5 cellular contexts compared by ENCODE assay signal in the genomic region with DNA sequence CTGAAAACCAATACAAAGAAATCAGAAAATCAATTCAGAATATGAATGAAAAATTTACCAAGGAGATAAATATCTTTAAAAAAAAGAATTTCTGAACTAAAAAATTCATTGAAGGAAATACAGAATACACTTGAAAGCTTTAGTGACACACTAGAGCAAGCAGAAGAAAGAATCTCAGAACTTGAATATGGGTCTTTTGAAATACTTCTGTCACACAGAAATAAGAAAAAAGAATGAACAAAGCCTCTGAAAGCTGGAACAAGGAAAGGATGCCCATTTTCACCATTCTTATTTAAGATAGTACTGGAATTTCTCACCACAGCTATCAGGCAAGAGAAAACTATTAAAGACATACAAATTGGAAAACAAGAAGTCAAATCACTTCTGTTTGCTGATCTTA.
"Had no signal": no experiment of that assay in that cellular context is flagged by ENCODE, and none has a peak within 500 bp of the region (broad histone marks: within the 10 kb centered on the region; RNA-seq: fewer than 3 reads in every experiment).

No MANE protein-coding gene starts in this region.

- H3K4me3 ChIP-seq: K562 had no signal

- FAIRE-seq: HTR-8/SVneo, K562 had no signal

- H3K27ac ChIP-seq: HL-60 had no signal

- DNase-seq: IMR-90, KBM-7 had no signal

- ATAC-seq: K562 had no signal
